In the genomic region with DNA sequence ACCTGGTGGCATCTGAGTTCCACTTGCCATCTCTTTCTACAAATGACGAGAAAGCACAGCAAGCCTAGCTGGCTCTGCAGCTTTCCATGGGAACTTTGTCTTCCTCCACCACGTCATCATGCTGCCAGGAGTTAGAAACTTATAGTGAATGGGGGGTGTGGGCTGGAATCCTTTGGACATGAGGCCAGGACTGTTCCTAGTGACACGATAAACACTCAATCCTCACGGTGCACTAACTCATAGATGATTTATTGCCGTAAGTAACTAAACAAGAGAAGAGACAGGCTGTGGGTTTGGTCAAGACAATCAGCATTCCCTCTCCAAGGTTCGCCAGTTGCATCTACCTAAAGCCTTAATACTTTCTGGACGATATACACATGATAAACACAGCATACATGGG, we compare ENCODE assay signal across 1 cellular context.
TF ChIP-seq lines count a peak whose summit lies in the region.

No MANE protein-coding gene starts in this region.

TF ChIP-seq in IMR-90, 13 proteins besides CTCF, POLR2A, EP300 and RAD21:
- TF ChIP-seq CHD1 (IDR thresholded peaks at IDR 0.05; ENCODE audit: low read depth, low read length) (no peak), RCOR1 (IDR thresholded peaks at IDR 0.05; ENCODE audit: insufficient replicate concordance, low read length) (no peak), MXI1 (IDR thresholded peaks at IDR 0.05; ENCODE audit: borderline replicate concordance, low read depth, low read length) (no peak), MAFK (IDR thresholded peaks at IDR 0.05; ENCODE audit: low read depth, low read length) (no peak)
